In genomic region chr1:22362626-22363402, GRCh38 we compare ENCODE assay signal across 19 cellular contexts.
DNase-seq lines count a peak whose midpoint lies in the region; ATAC-seq, FAIRE-seq and TF ChIP-seq lines count a peak whose summit lies in the region.
"Had no signal": no experiment of that assay in that cellular context is flagged by ENCODE, and none has a peak within 500 bp of the region (broad histone marks: within the 10 kb centered on the region; RNA-seq: fewer than 3 reads in every experiment).

No MANE protein-coding gene starts in this region.

- H3K4me2 ChIP-seq in SK-N-SH (no peak overlapping the region), K562 (ENCODE audit: insufficient read depth, low read length) (peak overlapping the region; percentile 63)
- H3K4me2 ChIP-seq: A549 had no signal

- no peak for TF ChIP-seq EP300 in SK-N-SH (IDR thresholded peaks at IDR 0.05; ENCODE audit: borderline replicate concordance in 1 of 2, low read depth in 1 of 2, low read length in 1 of 2)
- no peak for TF ChIP-seq EP300 in K562 (IDR thresholded peaks at IDR 0.05; ENCODE audit: low read length)

- ATAC-seq in K562 (peak; percentile 79), GM18909 (IDR thresholded peaks at IDR 0.05; ENCODE audit: poor library complexity, unreplicated experiment) (no peak), HG03196 (IDR thresholded peaks at IDR 0.05; ENCODE audit: unreplicated experiment) (no peak)
- ATAC-seq: A549, GM12878, HepG2 had no signal

- intact Hi-C loops in K562 (cut with micrococcal nuclease), result no loop called here
- intact Hi-C loops in posterior vena cava (cut with DNase I), result no loop called here

- peak; percentile 74 for FAIRE-seq in K562 (lab: Jason Lieb, UNC)
- FAIRE-seq: A549, GM12878, GM18507, HepG2, HTR-8/SVneo had no signal

- H3K4me3 ChIP-seq in SK-N-SH (ENCODE audit: low read depth in 2 of 2, low read length in 1 of 2), result no peak overlapping the region
- no peak overlapping the region for H3K4me3 ChIP-seq in K562
- H3K4me3 ChIP-seq in mesodermal cell (ENCODE audit: extremely low read depth, insufficient read depth, low read length, poor library complexity, severe bottlenecking), result no peak overlapping the region
- H3K4me3 ChIP-seq: A549, GM12878, GM23248 had no signal

- CTCF ChIA-PET in SK-N-SH (lab: Yijun Ruan, JAX), result interaction anchor here (0.7 to 1.8 kb wide), 8 partner anchors 9 to 231 kb away, joined by 3 to 9 read pairs (median 4); no protein-coding TSS in a partner anchor
- CTCF ChIA-PET in K562 (lab: Yijun Ruan, JAX; ENCODE audit: low intra/inter-chr PET ratio), result no interaction called here

- H3K27me3 ChIP-seq in SK-N-SH (ENCODE audit: insufficient read depth), result peaks cover 30% of the 10 kb centered on the region
- peaks cover 24 to 48% of the 10 kb centered on the region in 2 experiments for H3K27me3 ChIP-seq in K562 (ENCODE audit: control insufficient read depth in 2 of 2, insufficient read depth in 2 of 2, low read length in 2 of 2)
- H3K27me3 ChIP-seq: BE2C had no signal

- TF ChIP-seq POLR2A in K562 (conservative IDR thresholded peaks at IDR 0.05), result no peak

- H3K27ac ChIP-seq in SK-N-SH (ENCODE audit: low read depth in 2 of 2, low read length in 1 of 2) (peak overlapping the region in 1 of 2 experiments; percentile 97; a peak in 2 of 4 replicates), K562 (ENCODE audit: extremely low read depth, low read depth, low read length) (no peak overlapping the region; the same call in 2 of the 3 replicates), mesodermal cell (ENCODE audit: low read depth, low read length, severe bottlenecking) (peak overlapping the region; percentile 24)
- H3K27ac ChIP-seq: A549, C4-2B, GM23248 had no signal

- H3K79me2 ChIP-seq in SK-N-SH (ENCODE audit: insufficient read depth), result no peaks in the 10 kb centered on the region
- H3K79me2 ChIP-seq in K562 (ENCODE audit: control insufficient read depth, insufficient read depth, low read length), result no peaks in the 10 kb centered on the region

- peaks cover 0 to 28% of the 10 kb centered on the region in 2 experiments; a peak in 1 of 4 replicates for H3K4me1 ChIP-seq in SK-N-SH (ENCODE audit: control insufficient read depth in 1 of 2, insufficient read depth in 2 of 2, low read depth in 1 of 2, low read length in 1 of 2)
- H3K4me1 ChIP-seq in K562 (replicated peaks in 1 of 2; ENCODE audit: control insufficient read depth in 2 of 2, insufficient read depth in 2 of 2, low read length in 2 of 2), result peaks cover 11 to 22% of the 10 kb centered on the region in 2 experiments; a peak in 4 of 5 replicates
- peaks cover 6% of the 10 kb centered on the region for H3K4me1 ChIP-seq in mesodermal cell (ENCODE audit: control insufficient read depth, insufficient read depth, low read length, poor library complexity, severe bottlenecking)
- H3K4me1 ChIP-seq: A549 had no signal

- H2AFZ ChIP-seq in SK-N-SH (ENCODE audit: low read depth) (no peak overlapping the region), K562 (ENCODE audit: low read depth, low read length) (peak overlapping the region; percentile 57)
- H2AFZ ChIP-seq: GM23248 had no signal

- TF ChIP-seq RAD21 in SK-N-SH (IDR thresholded peaks at IDR 0.05; ENCODE audit: low read length) (no peak), K562 (CRISPR knock-in tag; conservative IDR thresholded peaks at IDR 0.05 in 1 of 2, IDR thresholded peaks at IDR 0.05 in 1 of 2) (no peak)

- no peaks in the 10 kb centered on the region for H3F3A ChIP-seq in SK-N-SH (replicated peaks; ENCODE audit: insufficient read depth)

- H3K9ac ChIP-seq in SK-N-SH (no peak overlapping the region), K562 (ENCODE audit: insufficient read depth in 1 of 2, low read depth in 2 of 2, low read length in 2 of 2) (peak overlapping the region; percentile 5 to 53; a peak in 2 of 4 replicates)
- H3K9ac ChIP-seq: GM23248 had no signal

- DNase-seq in SK-N-SH (no peak), K562 (ENCODE audit: extremely low read depth in 1 of 4, low spot score in 3 of 4) (peak; percentile 76 to 90 (median 84)), posterior vena cava (ENCODE audit: low spot score) (peak; percentile 40), HPDE6-E6E7 (ENCODE audit: extremely low spot score) (no peak), kidney tubule cell (ENCODE audit: low spot score) (no peak)
- DNase-seq: CD4-positive, alpha-beta memory T cell; DMS79; GM23248; H7 had no signal

- H3K9me3 ChIP-seq in SK-N-SH (no peaks in the 10 kb centered on the region), K562 (replicated peaks; ENCODE audit: control insufficient read depth, insufficient read depth, low read depth, low read length) (no peaks in the 10 kb centered on the region), mesodermal cell (ENCODE audit: control insufficient read depth, low read length) (no peaks in the 10 kb centered on the region)
- H3K9me3 ChIP-seq: A549, BE2C had no signal

- in situ Hi-C loops in K562 (cut with MboI), result no loop called here

- no TSS peak for BruUV-seq in K562 (replicated peaks; lab: Mats Ljungman, UMichigan)

- H4K20me1 ChIP-seq in SK-N-SH (ENCODE audit: insufficient read depth) (no peaks in the 10 kb centered on the region), K562 (replicated peaks; ENCODE audit: control insufficient read depth, insufficient read depth, low read length) (no peaks in the 10 kb centered on the region; the same call in 1 of the 2 replicates)

- 36% methylated on average over 5 of the region's 6 CpGs for WGBS in SK-N-SH (ENCODE audit: low lambda C conversion rate)
- WGBS in K562 (ENCODE audit: insufficient coverage, low coverage, missing lambda C conversion rate), result 7% methylated on average over 6 of the region's 6 CpGs
- 88 to 97% methylated on average over 5 of the region's 6 CpGs for WGBS in mesodermal cell (ENCODE audit: insufficient coverage in 2 of 2), 2 experiments

- H3K36me3 ChIP-seq in SK-N-SH (replicated peaks in 1 of 2; ENCODE audit: control insufficient read depth in 1 of 2, insufficient read depth in 2 of 2, low read length in 1 of 2) (no peaks in the 10 kb centered on the region), K562 (ENCODE audit: control insufficient read depth, insufficient read depth, low read length) (no peaks in the 10 kb centered on the region), mesodermal cell (ENCODE audit: control insufficient read depth, insufficient read depth, low read length) (no peaks in the 10 kb centered on the region)
- H3K36me3 ChIP-seq: BE2C had no signal

- no peaks in the 10 kb centered on the region for H3K9me2 ChIP-seq in SK-N-SH

- POLR2A ChIA-PET in SK-N-SH (lab: Yijun Ruan, JAX) (interaction anchor here (1.0 kb wide), 1 partner anchor 14 kb away, joined by 3 read pairs; no protein-coding TSS in a partner anchor), K562 (lab: Yijun Ruan, JAX) (interaction anchor here (4.1 kb wide), 1 partner anchor 12 kb away, joined by 18 read pairs; no protein-coding TSS in a partner anchor)

- no peaks in the 10 kb centered on the region for H3K9me1 ChIP-seq in K562 (ENCODE audit: control insufficient read depth, insufficient read depth, low read length)

- TF ChIP-seq CTCF in SK-N-SH (IDR thresholded peaks at IDR 0.05), result no peak
- no peak for TF ChIP-seq CTCF in K562 (IDR thresholded peaks at IDR 0.05 in 2 of 3, conservative IDR thresholded peaks at IDR 0.05 in 1 of 3; ENCODE audit: insufficient read depth in 2 of 3, low read depth in 1 of 3, low read length in 3 of 3)

TF ChIP-seq in SK-N-SH, 30 proteins besides CTCF, POLR2A, EP300 and RAD21:
- TF ChIP-seq FOXM1 (IDR thresholded peaks at IDR 0.05; ENCODE audit: low read depth) (no peak), IRF3 (IDR thresholded peaks at IDR 0.05; ENCODE audit: low read depth, low read length) (no peak), FOXJ3 (CRISPR knock-in tag; IDR thresholded peaks at IDR 0.05) (no peak), MXI1 (IDR thresholded peaks at IDR 0.05; ENCODE audit: low read depth, low read length) (peak; percentile 34; the same call in 1 of the 2 replicates)

TF ChIP-seq in K562, 482 proteins besides CTCF, POLR2A, EP300 and RAD21 (continues in another document):
- TF ChIP-seq FOXA1 (IDR thresholded peaks at IDR 0.05; ENCODE audit: borderline replicate concordance) (no peak), MTA3 (IDR thresholded peaks at IDR 0.05; ENCODE audit: borderline replicate concordance) (no peak), KDM1A (IDR thresholded peaks at IDR 0.05) (peak; percentile 51 to 56; a peak in 3 of 4 replicates), THRAP3 (IDR thresholded peaks at IDR 0.05; ENCODE audit: borderline replicate concordance) (no peak), TARDBP (IDR thresholded peaks at IDR 0.05) (no peak), ZBTB9 (CRISPR knock-in tag; IDR thresholded peaks at IDR 0.05) (no peak), THRB (CRISPR knock-in tag; conservative IDR thresholded peaks at IDR 0.05) (no peak), CEBPG (CRISPR knock-in tag; IDR thresholded peaks at IDR 0.05) (no peak), CEBPG (tag; conservative IDR thresholded peaks at IDR 0.05 in 1 of 2, IDR thresholded peaks at IDR 0.05 in 1 of 2) (no peak), NCOR1 (IDR thresholded peaks at IDR 0.05) (peak; percentile 64; the same call in 1 of the 2 replicates), ZFP36 (IDR thresholded peaks at IDR 0.05; ENCODE audit: low read depth, low read length, partially characterized antibody) (peak; percentile 21), NFIC (IDR thresholded peaks at IDR 0.05) (0 out of 2 replicates have a peak, but pooled peaks have one; percentile 11), MYBL2 (IDR thresholded peaks at IDR 0.05; ENCODE audit: low read depth) (no peak), MYBL2 (CRISPR knock-in tag; IDR thresholded peaks at IDR 0.05; ENCODE audit: borderline replicate concordance) (no peak)

Comparison
In these comparisons a context has a peak if more than half of its experiments do, and no peak if none do; other contexts are left out.
1. DNase-seq: peak in K562 (4 of 4) and posterior vena cava (single experiment); none in SK-N-SH (single experiment), HPDE6-E6E7 (single experiment) and kidney tubule cell (single experiment).
2. Of the 27 proteins assayed by ChIP-seq in both K562 and SK-N-SH: peak only in K562: MAX and NFIC; only in SK-N-SH: MXI1; in both: none; in neither: 23; mixed calls (peak in some experiments, not most) for 1.